ENCODE assay signal across 1 cellular context in the genomic region with DNA sequence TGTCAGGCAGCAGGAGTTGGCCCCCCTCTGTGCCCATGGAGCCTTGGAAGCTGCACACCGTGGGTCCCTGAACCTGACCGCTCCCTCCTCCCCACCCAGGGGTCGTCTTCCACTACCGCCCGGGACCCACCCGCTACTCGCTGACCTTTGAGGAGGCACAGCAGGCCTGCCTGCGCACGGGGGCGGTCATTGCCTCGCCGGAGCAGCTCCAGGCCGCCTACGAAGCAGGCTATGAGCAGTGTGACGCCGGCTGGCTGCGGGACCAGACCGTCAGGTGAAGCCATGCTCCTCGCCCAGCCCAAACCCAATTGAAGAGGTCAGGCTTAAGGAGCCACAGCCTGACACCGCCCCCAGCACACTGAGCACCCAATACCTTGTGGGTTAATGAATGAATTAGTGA.
TF ChIP-seq lines count a peak whose summit lies in the region.

No MANE protein-coding gene starts in this region.

TF ChIP-seq in GM23338, 12 proteins besides CTCF, POLR2A, EP300 and RAD21 (continued from another document):
- TF ChIP-seq, protein P1, sequence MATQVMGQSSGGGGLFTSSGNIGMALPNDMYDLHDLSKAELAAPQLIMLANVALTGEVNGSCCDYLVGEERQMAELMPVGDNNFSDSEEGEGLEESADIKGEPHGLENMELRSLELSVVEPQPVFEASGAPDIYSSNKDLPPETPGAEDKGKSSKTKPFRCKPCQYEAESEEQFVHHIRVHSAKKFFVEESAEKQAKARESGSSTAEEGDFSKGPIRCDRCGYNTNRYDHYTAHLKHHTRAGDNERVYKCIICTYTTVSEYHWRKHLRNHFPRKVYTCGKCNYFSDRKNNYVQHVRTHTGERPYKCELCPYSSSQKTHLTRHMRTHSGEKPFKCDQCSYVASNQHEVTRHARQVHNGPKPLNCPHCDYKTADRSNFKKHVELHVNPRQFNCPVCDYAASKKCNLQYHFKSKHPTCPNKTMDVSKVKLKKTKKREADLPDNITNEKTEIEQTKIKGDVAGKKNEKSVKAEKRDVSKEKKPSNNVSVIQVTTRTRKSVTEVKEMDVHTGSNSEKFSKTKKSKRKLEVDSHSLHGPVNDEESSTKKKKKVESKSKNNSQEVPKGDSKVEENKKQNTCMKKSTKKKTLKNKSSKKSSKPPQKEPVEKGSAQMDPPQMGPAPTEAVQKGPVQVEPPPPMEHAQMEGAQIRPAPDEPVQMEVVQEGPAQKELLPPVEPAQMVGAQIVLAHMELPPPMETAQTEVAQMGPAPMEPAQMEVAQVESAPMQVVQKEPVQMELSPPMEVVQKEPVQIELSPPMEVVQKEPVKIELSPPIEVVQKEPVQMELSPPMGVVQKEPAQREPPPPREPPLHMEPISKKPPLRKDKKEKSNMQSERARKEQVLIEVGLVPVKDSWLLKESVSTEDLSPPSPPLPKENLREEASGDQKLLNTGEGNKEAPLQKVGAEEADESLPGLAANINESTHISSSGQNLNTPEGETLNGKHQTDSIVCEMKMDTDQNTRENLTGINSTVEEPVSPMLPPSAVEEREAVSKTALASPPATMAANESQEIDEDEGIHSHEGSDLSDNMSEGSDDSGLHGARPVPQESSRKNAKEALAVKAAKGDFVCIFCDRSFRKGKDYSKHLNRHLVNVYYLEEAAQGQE (IDR thresholded peaks at IDR 0.05; ENCODE audit: unreplicated experiment), result no peak
- TF ChIP-seq CREB1 (CRISPR knock-in tag; IDR thresholded peaks at IDR 0.05; ENCODE audit: low read depth), result no peak
- TF ChIP-seq, protein P2, sequence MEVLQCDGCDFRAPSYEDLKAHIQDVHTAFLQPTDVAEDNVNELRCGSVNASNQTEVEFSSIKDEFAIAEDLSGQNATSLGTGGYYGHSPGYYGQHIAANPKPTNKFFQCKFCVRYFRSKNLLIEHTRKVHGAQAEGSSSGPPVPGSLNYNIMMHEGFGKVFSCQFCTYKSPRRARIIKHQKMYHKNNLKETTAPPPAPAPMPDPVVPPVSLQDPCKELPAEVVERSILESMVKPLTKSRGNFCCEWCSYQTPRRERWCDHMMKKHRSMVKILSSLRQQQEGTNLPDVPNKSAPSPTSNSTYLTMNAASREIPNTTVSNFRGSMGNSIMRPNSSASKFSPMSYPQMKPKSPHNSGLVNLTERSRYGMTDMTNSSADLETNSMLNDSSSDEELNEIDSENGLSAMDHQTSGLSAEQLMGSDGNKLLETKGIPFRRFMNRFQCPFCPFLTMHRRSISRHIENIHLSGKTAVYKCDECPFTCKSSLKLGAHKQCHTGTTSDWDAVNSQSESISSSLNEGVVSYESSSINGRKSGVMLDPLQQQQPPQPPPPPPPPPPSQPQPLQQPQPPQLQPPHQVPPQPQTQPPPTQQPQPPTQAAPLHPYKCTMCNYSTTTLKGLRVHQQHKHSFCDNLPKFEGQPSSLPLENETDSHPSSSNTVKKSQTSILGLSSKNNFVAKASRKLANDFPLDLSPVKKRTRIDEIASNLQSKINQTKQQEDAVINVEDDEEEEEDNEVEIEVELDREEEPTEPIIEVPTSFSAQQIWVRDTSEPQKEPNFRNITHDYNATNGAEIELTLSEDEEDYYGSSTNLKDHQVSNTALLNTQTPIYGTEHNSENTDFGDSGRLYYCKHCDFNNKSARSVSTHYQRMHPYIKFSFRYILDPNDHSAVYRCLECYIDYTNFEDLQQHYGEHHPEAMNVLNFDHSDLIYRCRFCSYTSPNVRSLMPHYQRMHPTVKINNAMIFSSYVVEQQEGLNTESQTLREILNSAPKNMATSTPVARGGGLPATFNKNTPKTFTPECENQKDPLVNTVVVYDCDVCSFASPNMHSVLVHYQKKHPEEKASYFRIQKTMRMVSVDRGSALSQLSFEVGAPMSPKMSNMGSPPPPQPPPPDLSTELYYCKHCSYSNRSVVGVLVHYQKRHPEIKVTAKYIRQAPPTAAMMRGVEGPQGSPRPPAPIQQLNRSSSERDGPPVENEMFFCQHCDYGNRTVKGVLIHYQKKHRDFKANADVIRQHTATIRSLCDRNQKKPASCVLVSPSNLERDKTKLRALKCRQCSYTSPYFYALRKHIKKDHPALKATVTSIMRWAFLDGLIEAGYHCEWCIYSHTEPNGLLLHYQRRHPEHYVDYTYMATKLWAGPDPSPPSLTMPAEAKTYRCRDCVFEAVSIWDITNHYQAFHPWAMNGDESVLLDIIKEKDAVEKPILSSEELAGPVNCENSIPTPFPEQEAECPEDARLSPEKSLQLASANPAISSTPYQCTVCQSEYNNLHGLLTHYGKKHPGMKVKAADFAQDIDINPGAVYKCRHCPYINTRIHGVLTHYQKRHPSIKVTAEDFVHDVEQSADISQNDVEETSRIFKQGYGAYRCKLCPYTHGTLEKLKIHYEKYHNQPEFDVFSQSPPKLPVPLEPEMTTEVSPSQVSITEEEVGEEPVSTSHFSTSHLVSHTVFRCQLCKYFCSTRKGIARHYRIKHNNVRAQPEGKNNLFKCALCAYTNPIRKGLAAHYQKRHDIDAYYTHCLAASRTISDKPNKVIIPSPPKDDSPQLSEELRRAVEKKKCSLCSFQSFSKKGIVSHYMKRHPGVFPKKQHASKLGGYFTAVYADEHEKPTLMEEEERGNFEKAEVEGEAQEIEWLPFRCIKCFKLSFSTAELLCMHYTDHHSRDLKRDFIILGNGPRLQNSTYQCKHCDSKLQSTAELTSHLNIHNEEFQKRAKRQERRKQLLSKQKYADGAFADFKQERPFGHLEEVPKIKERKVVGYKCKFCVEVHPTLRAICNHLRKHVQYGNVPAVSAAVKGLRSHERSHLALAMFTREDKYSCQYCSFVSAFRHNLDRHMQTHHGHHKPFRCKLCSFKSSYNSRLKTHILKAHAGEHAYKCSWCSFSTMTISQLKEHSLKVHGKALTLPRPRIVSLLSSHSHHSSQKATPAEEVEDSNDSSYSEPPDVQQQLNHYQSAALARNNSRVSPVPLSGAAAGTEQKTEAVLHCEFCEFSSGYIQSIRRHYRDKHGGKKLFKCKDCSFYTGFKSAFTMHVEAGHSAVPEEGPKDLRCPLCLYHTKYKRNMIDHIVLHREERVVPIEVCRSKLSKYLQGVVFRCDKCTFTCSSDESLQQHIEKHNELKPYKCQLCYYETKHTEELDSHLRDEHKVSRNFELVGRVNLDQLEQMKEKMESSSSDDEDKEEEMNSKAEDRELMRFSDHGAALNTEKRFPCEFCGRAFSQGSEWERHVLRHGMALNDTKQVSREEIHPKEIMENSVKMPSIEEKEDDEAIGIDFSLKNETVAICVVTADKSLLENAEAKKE (CRISPR knock-in tag; IDR thresholded peaks at IDR 0.05), result no peak
- no peak for TF ChIP-seq ZNF331 (CRISPR knock-in tag; IDR thresholded peaks at IDR 0.05; ENCODE audit: low read depth)
- no peak for TF ChIP-seq POLR2AphosphoS5 (IDR thresholded peaks at IDR 0.05; ENCODE audit: low read depth)
- TF ChIP-seq EZH2phosphoT487 (IDR thresholded peaks at IDR 0.05; ENCODE audit: unreplicated experiment), result no peak
- TF ChIP-seq, protein P3, sequence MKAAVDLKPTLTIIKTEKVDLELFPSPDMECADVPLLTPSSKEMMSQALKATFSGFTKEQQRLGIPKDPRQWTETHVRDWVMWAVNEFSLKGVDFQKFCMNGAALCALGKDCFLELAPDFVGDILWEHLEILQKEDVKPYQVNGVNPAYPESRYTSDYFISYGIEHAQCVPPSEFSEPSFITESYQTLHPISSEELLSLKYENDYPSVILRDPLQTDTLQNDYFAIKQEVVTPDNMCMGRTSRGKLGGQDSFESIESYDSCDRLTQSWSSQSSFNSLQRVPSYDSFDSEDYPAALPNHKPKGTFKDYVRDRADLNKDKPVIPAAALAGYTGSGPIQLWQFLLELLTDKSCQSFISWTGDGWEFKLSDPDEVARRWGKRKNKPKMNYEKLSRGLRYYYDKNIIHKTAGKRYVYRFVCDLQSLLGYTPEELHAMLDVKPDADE (IDR thresholded peaks at IDR 0.05), result no peak
- no peak for TF ChIP-seq JUNB (IDR thresholded peaks at IDR 0.05; ENCODE audit: unreplicated experiment)
- TF ChIP-seq STAT1 (IDR thresholded peaks at IDR 0.05; ENCODE audit: unreplicated experiment), result no peak
- TF ChIP-seq ZNF114 (CRISPR knock-in tag; IDR thresholded peaks at IDR 0.05), result no peak
- TF ChIP-seq NANOG (IDR thresholded peaks at IDR 0.05; ENCODE audit: borderline replicate concordance), result no peak
